Comparison of ENCODE assay signal across 8 cellular contexts in genomic region chr1:150629115-150629928, GRCh38. TPM values are rescaled to one million over a fixed set of nuclear protein-coding genes. Genes with fewer than 3 reads are reported as not detected.
DNase-seq lines count a peak whose midpoint lies in the region; ATAC-seq and TF ChIP-seq lines count a peak whose summit lies in the region.

Gene ENSA, minus strand, starts transcription at chr1:150629612. Its CDS starts 142 bp downstream, at chr1:150629470.

- peak; percentile 88 for ATAC-seq in GM19455 (IDR thresholded peaks at IDR 0.05; ENCODE audit: unreplicated experiment)

- H3K27ac ChIP-seq in CD4-positive, alpha-beta memory T cell (ENCODE audit: low read depth, low read length) = peak within 1 kb of the TSS; percentile 98
- H3K27ac ChIP-seq in duodenal mucosa (ENCODE audit: low read depth, low read length) (peak within 1 kb of the TSS; percentile 97), liver (ENCODE audit: low read depth in 1 of 2, low read length in 2 of 2) (peak within 1 kb of the TSS; percentile 95 to 97)

- CTCF ChIA-PET in CD4-positive, alpha-beta memory T cell (lab: Charles Lee; ENCODE audit: partially characterized antibody) = interaction anchor here (0.8 to 4.9 kb wide), 10 partner anchors 8 to 293 kb away, joined by 3 to 102 read pairs (median 4); partner anchors contain the start of gene MCL1
- CTCF ChIA-PET in activated CD4-positive, alpha-beta memory T cell treated with anti-CD3 and anti-CD28 coated beads for 36 hours (lab: Charles Lee) = interaction anchor here (0.9 to 12.1 kb wide), 8 partner anchors 8 to 349 kb away, joined by 3 to 243 read pairs (median 4); partner anchors contain the start of gene MCL1

- TF ChIP-seq CTCF in liver (IDR thresholded peaks at IDR 0.05; ENCODE audit: low read depth, low read length, missing input control) = no peak

- H3K4me1 ChIP-seq in CD4-positive, alpha-beta memory T cell (ENCODE audit: insufficient read depth, low read length) = peaks cover 29% of the 10 kb centered on the region
- H3K4me1 ChIP-seq in duodenal mucosa (ENCODE audit: control insufficient read depth in 1 of 2, insufficient read depth in 2 of 2, low read length in 2 of 2) (peaks cover 7 to 23% of the 10 kb centered on the region in 2 donors), liver (ENCODE audit: control insufficient read depth in 4 of 4, insufficient read depth in 4 of 4, low read length in 3 of 4) (peaks cover 5 to 19% (median 9%) of the 10 kb centered on the region in 4 donors)

- under 1% methylated on average over 49 of the region's 49 CpGs for WGBS in liver

- H3K9ac ChIP-seq in duodenal mucosa (ENCODE audit: low read depth in 1 of 2, low read length in 2 of 2) (peak within 1 kb of the TSS; percentile 76 to 84), liver (ENCODE audit: low read depth in 1 of 2, low read length in 2 of 2) (peak within 1 kb of the TSS; percentile 80 to 92)

- POLR2A ChIA-PET in CD4-positive, alpha-beta memory T cell (lab: Charles Lee; ENCODE audit: partially characterized antibody) = interaction anchor here (0.6 to 5.9 kb wide), 24 partner anchors 9 to 742 kb away, joined by 3 to 191 read pairs (median 6); partner anchors contain the start of genes ANP32E, CERS2, CTSS and FALEC
- POLR2A ChIA-PET in activated CD4-positive, alpha-beta memory T cell treated with anti-CD3 and anti-CD28 coated beads for 36 hours (lab: Charles Lee) = interaction anchor here (0.5 to 7.8 kb wide), 17 partner anchors 8 to 745 kb away, joined by 3 to 85 read pairs (median 4); partner anchors contain the start of genes CTSS, GOLPH3L and MCL1

- intact Hi-C loops in CD4-positive, alpha-beta memory T cell (cut with micrococcal nuclease) = loop anchor here (1.0 to 5.0 kb wide), 8 partner anchors 18 to 393 kb away; partner anchors contain the start of genes ANP32E, GOLPH3L, MCL1 and RPRD2
- intact Hi-C loops in activated CD4-positive, alpha-beta memory T cell treated with anti-CD3 and anti-CD28 coated beads for 36 hours (cut with micrococcal nuclease) = loop anchor here (1.0 to 5.0 kb wide), 9 partner anchors 18 to 378 kb away; partner anchors contain the start of genes CTSS, GOLPH3L, MCL1 and MINDY1

- no peaks in the 10 kb centered on the region for H3K9me3 ChIP-seq in CD4-positive, alpha-beta memory T cell (ENCODE audit: control insufficient read depth in 1 of 2, low read length in 2 of 2)
- H3K9me3 ChIP-seq in duodenal mucosa (ENCODE audit: control insufficient read depth in 1 of 2, low read length in 2 of 2) (no peaks in the 10 kb centered on the region), liver (ENCODE audit: control insufficient read depth in 4 of 4, low read length in 3 of 4) (no peaks in the 10 kb centered on the region)

- no peak within 1 kb of the TSS for H3K27ac Mint-ChIP-seq in CD4-positive, alpha-beta memory T cell
- H3K27ac Mint-ChIP-seq in activated CD4-positive, alpha-beta memory T cell treated with anti-CD3 and anti-CD28 coated beads for 36 hours = no peak within 1 kb of the TSS

- H3K36me3 Mint-ChIP-seq in CD4-positive, alpha-beta memory T cell = peaks cover 27 to 32% of the 10 kb centered on the region in 2 donors
- H3K36me3 Mint-ChIP-seq in activated CD4-positive, alpha-beta memory T cell treated with anti-CD3 and anti-CD28 coated beads for 36 hours = peaks cover 28% of the 10 kb centered on the region

- no peaks in the 10 kb centered on the region for H3K9me3 Mint-ChIP-seq in CD4-positive, alpha-beta memory T cell
- H3K9me3 Mint-ChIP-seq in activated CD4-positive, alpha-beta memory T cell treated with anti-CD3 and anti-CD28 coated beads for 36 hours = no peaks in the 10 kb centered on the region

- peak; percentile 3 to 28 for TF ChIP-seq RAD21 in liver (IDR thresholded peaks at IDR 0.05)

- no peaks in the 10 kb centered on the region for H3K27me3 Mint-ChIP-seq in CD4-positive, alpha-beta memory T cell
- no peaks in the 10 kb centered on the region for H3K27me3 Mint-ChIP-seq in activated CD4-positive, alpha-beta memory T cell treated with anti-CD3 and anti-CD28 coated beads for 36 hours

- peaks cover 28% of the 10 kb centered on the region for H3K36me3 ChIP-seq in CD4-positive, alpha-beta memory T cell (ENCODE audit: insufficient read depth, low read length)
- H3K36me3 ChIP-seq in duodenal mucosa (ENCODE audit: control insufficient read depth in 1 of 2, insufficient read depth in 2 of 2, low read length in 2 of 2) (peaks cover 21 to 28% of the 10 kb centered on the region in 2 donors), liver (ENCODE audit: control insufficient read depth in 4 of 4, insufficient read depth in 3 of 4, low read depth in 1 of 4, low read length in 3 of 4) (peaks cover 7 to 26% (median 22%) of the 10 kb centered on the region in 4 donors)

- DNase-seq in CD4-positive, alpha-beta memory T cell = peak; percentile 98 to 99 (median 98)
- peak; percentile 96 for DNase-seq in HK-2 (ENCODE audit: unreplicated experiment)
- peak; percentile 99 for DNase-seq in NCI-H82 treated with DMSO at 0.1 percent for 48 hours (lab: John Stamatoyannopoulos, UW; ENCODE audit: unreplicated experiment)
- peak; percentile 97 for DNase-seq in activated CD4-positive, alpha-beta memory T cell treated with anti-CD3 and anti-CD28 coated beads for 36 hours
- DNase-seq in stimulated activated CD4-positive, alpha-beta T cell treated with anti-CD3 and anti-CD28 coated beads, Interleukin-4, amount 100 ng/mL, for 24 hours = peak; percentile 97

- H3K4me1 Mint-ChIP-seq in CD4-positive, alpha-beta memory T cell = peaks cover 18 to 21% (median 21%) of the 10 kb centered on the region in 4 donors
- peaks cover 41% of the 10 kb centered on the region for H3K4me1 Mint-ChIP-seq in activated CD4-positive, alpha-beta memory T cell treated with anti-CD3 and anti-CD28 coated beads for 36 hours (ENCODE audit: low read depth)

- H3K27me3 ChIP-seq in CD4-positive, alpha-beta memory T cell (ENCODE audit: insufficient read depth, low read length) = no peaks in the 10 kb centered on the region
- H3K27me3 ChIP-seq in duodenal mucosa (ENCODE audit: control insufficient read depth in 1 of 2, insufficient read depth in 2 of 2, low read length in 2 of 2) = no peaks in the 10 kb centered on the region
- H3K27me3 ChIP-seq in liver (ENCODE audit: control insufficient read depth in 4 of 4, insufficient read depth in 4 of 4, low read length in 3 of 4) = no peaks in the 10 kb centered on the region

- no peak within 1 kb of the TSS for H3K4me3 Mint-ChIP-seq in CD4-positive, alpha-beta memory T cell
- no peak within 1 kb of the TSS for H3K4me3 Mint-ChIP-seq in activated CD4-positive, alpha-beta memory T cell treated with anti-CD3 and anti-CD28 coated beads for 36 hours

- peak within 1 kb of the TSS; percentile 78 to 80 for H3K4me3 ChIP-seq in CD4-positive, alpha-beta memory T cell (ENCODE audit: low read length in 2 of 2)
- peak within 1 kb of the TSS; percentile 88 to 92 for H3K4me3 ChIP-seq in duodenal mucosa (ENCODE audit: low read depth in 1 of 2, low read length in 2 of 2)
- H3K4me3 ChIP-seq in liver (ENCODE audit: low read depth in 1 of 3, low read length in 3 of 3) = peak within 1 kb of the TSS; percentile 60 to 94 (median 72)

TF ChIP-seq in liver, 16 proteins besides CTCF, POLR2A, EP300 and RAD21 (continues in another document):
- TF ChIP-seq TAF1 (conservative IDR thresholded peaks at IDR 0.05) (peak; percentile 78), ZBTB33 (IDR thresholded peaks at IDR 0.05) (peak; percentile 19), SP1 (IDR thresholded peaks at IDR 0.05) (peak; percentile 90), RXRA (IDR thresholded peaks at IDR 0.05) (peak; percentile 17 to 18), REST (IDR thresholded peaks at IDR 0.05) (peak; percentile 81), EGR1 (IDR thresholded peaks at IDR 0.05; ENCODE audit: low read depth in 2 of 2) (no peak)

RNA-seq across cellular contexts. Expression of gene ENSA, which starts in this region (rescaled TPM):
- total RNA-seq in CD4-positive, alpha-beta memory T cell = 100 to 1,000 TPM in 1 of 2 experiments, 10 to 100 TPM in 1; 99.7 to 101 TPM
- polyA plus RNA-seq in CD4-positive, alpha-beta memory T cell = 10 to 100 TPM; 52.4 to 55.2 TPM
- 100 to 1,000 TPM; 212 to 219 TPM for total RNA-seq in activated CD4-positive, alpha-beta memory T cell treated with anti-CD3 and anti-CD28 coated beads for 36 hours
- total RNA-seq in liver = 10 to 100 TPM; 53.2 to 57.3 TPM
- polyA plus RNA-seq in liver = 10 to 100 TPM; 19.0 to 59.8 TPM

Comparison
In these comparisons a context has a peak if more than half of its experiments do, and no peak if none do; other contexts are left out.
1. Peak in every context shown above with its lines: DNase-seq, ATAC-seq, H3K4me3 ChIP-seq and H3K27ac ChIP-seq.